Comparison of ENCODE assay signal across 23 cellular contexts in the genomic region with DNA sequence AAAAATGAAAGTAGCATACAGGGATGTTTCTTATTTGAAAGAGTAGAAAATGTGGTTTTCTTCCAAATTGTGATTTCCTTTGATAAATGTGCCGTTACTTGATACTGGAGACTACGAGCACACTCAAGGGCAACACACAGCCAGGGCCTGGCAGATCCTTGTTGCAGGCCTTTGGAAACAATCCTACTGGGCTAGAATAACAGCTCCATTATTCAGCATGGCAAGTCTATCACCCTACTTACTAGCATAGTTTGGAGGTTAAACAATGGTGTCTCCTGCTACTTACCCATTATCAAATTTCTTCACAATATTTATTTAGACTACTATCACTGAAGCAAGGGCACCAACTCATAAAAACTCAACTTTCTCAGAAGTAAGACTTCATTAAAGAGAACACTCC.
A peak's percentile ranks its signal among the peaks of the same experiment; 100 is the strongest.
DNase-seq lines count a peak whose midpoint lies in the region; ATAC-seq, FAIRE-seq and TF ChIP-seq lines count a peak whose summit lies in the region.
"Had no signal": no experiment of that assay in that cellular context is flagged by ENCODE, and none has a peak within 500 bp of the region (broad histone marks: within the 10 kb centered on the region; RNA-seq: fewer than 3 reads in every experiment).

No MANE protein-coding gene starts in this region.

- no peaks in the 10 kb centered on the region for H3K9me2 ChIP-seq in GM23338 (ENCODE audit: insufficient read depth)

- H3K9me3 ChIP-seq in adrenal gland (replicated peaks in 1 of 3) (no peaks in the 10 kb centered on the region), HepG2 (ENCODE audit: low read length) (no peaks in the 10 kb centered on the region)
- H3K9me3 ChIP-seq: colonic mucosa, right atrium auricular region had no signal

- 0 out of 3 replicates have a peak, but pooled peaks cover 9% of the 10 kb centered on the region for H3K9me3 Mint-ChIP-seq in GM23338
- H3K9me3 Mint-ChIP-seq in progenitor cell of endocrine pancreas (ENCODE audit: low read depth), result no peaks in the 10 kb centered on the region
- peaks cover 0 to 3% of the 10 kb centered on the region in 2 donors for H3K9me3 Mint-ChIP-seq in activated naive CD4-positive, alpha-beta T cell treated with anti-CD3 and anti-CD28 coated beads, Interleukin-2, amount 50 U/mL, for 72 hours
- H3K9me3 Mint-ChIP-seq: activated CD8-positive, alpha-beta T cell treated with anti-CD3 and anti-CD28 coated beads for 36 hours had no signal

- H3K36me3 ChIP-seq in GM23338 (ENCODE audit: insufficient read depth) (no peaks in the 10 kb centered on the region), adrenal gland (replicated peaks in 1 of 2) (no peaks in the 10 kb centered on the region), HepG2 (replicated peaks in 1 of 2; ENCODE audit: control insufficient read depth in 1 of 2, insufficient read depth in 2 of 2, low read length in 2 of 2) (no peaks in the 10 kb centered on the region)
- H3K36me3 ChIP-seq: colonic mucosa, right atrium auricular region had no signal

- H3K9ac ChIP-seq in HepG2 (ENCODE audit: insufficient read depth, low read depth, low read length), result no peak overlapping the region
- H3K9ac ChIP-seq: GM23248 had no signal

- H3K27ac Mint-ChIP-seq in GM23338 (no peak overlapping the region), progenitor cell of endocrine pancreas (peak overlapping the region; percentile 97)
- H3K27ac Mint-ChIP-seq in activated naive CD4-positive, alpha-beta T cell treated with anti-CD3 and anti-CD28 coated beads, Interleukin-2, amount 50 U/mL, for 72 hours, result no peak overlapping the region
- H3K27ac Mint-ChIP-seq: activated CD8-positive, alpha-beta T cell treated with anti-CD3 and anti-CD28 coated beads for 36 hours; activated naive CD8-positive, alpha-beta T cell had no signal

- 32 to 67% (median 45%) methylated on average over 2 of the region's 2 CpGs for WGBS in adrenal gland, 4 donors
- 51% methylated on average over 2 of the region's 2 CpGs for WGBS in HepG2 (ENCODE audit: low lambda C conversion rate)

- TF ChIP-seq EP300 in HepG2 (IDR thresholded peaks at IDR 0.05; ENCODE audit: low read depth in 2 of 2, low read length in 2 of 2) (no peak), HepG2 (CRISPR knock-in tag; IDR thresholded peaks at IDR 0.05; ENCODE audit: borderline replicate concordance) (no peak)

- H4K20me1 ChIP-seq in GM23338 (replicated peaks; ENCODE audit: insufficient read depth), result no peaks in the 10 kb centered on the region
- H4K20me1 ChIP-seq in HepG2 (ENCODE audit: insufficient read depth, low read length), result no peaks in the 10 kb centered on the region

- CTCF ChIA-PET in HepG2 (lab: Yijun Ruan, JAX; ENCODE audit: low intra/inter-chr PET ratio, low total read pairs), result no interaction called here

- POLR2A ChIA-PET in HepG2 (lab: Yijun Ruan, JAX), result no interaction called here

- in situ Hi-C loops in HepG2 (cut with HindIII; ENCODE audit: extremely low pct_ligation_motif_present, low pct_unique_long_range_greater_than_20kb), result no loop called here

- H3K4me1 ChIP-seq in GM23338 (ENCODE audit: insufficient read depth) (peaks cover 29% of the 10 kb centered on the region), adrenal gland (replicated peaks in 1 of 2) (peaks cover 7 to 22% of the 10 kb centered on the region in 2 donors), HepG2 (ENCODE audit: insufficient read depth, low read length) (peaks cover 26% of the 10 kb centered on the region)
- H3K4me1 ChIP-seq: colonic mucosa had no signal

- H3K27me3 Mint-ChIP-seq in GM23338 (ENCODE audit: insufficient read depth, low read depth, poor library complexity) (peaks cover 6% of the 10 kb centered on the region), progenitor cell of endocrine pancreas (no peaks in the 10 kb centered on the region)
- H3K27me3 Mint-ChIP-seq: activated CD8-positive, alpha-beta T cell treated with anti-CD3 and anti-CD28 coated beads for 36 hours; activated naive CD8-positive, alpha-beta T cell had no signal

- H3K4me3 Mint-ChIP-seq in GM23338, result no peak overlapping the region
- H3K4me3 Mint-ChIP-seq in progenitor cell of endocrine pancreas (ENCODE audit: low read depth), result peak overlapping the region; percentile 34
- H3K4me3 Mint-ChIP-seq: activated CD8-positive, alpha-beta T cell treated with anti-CD3 and anti-CD28 coated beads for 36 hours; activated naive CD8-positive, alpha-beta T cell had no signal

- H3K27ac ChIP-seq in GM23338 (ENCODE audit: low read depth), result no peak overlapping the region
- H3K27ac ChIP-seq in adrenal gland, result no peak overlapping the region
- no peak overlapping the region for H3K27ac ChIP-seq in HepG2 (ENCODE audit: extremely low read length, insufficient read depth, low read length)
- H3K27ac ChIP-seq: GM23248 had no signal

- H2AFZ ChIP-seq in GM23338 (no peak overlapping the region), HepG2 (ENCODE audit: low read length) (no peak overlapping the region)
- H2AFZ ChIP-seq: GM23248 had no signal

- H3K4me2 ChIP-seq in GM23338, result no peak overlapping the region
- H3K4me2 ChIP-seq in HepG2 (ENCODE audit: low read depth, low read length), result peak overlapping the region; percentile 78

- no peak for TF ChIP-seq RAD21 in HepG2 (CRISPR knock-in tag; IDR thresholded peaks at IDR 0.05)

- intact Hi-C loops in adrenal gland (cut with DNase I) (no loop called here), HepG2 (cut with micrococcal nuclease; ENCODE audit: unreplicated experiment) (no loop called here)

- BruUV-seq in HepG2 (replicated peaks; lab: Mats Ljungman, UMichigan), result no TSS peak

- H3K4me3 ChIP-seq in GM23338, result no peak overlapping the region
- no peak overlapping the region for H3K4me3 ChIP-seq in adrenal gland
- peak overlapping the region in 2 of 3 experiments; percentile 52 to 66; a peak in 3 of 6 replicates for H3K4me3 ChIP-seq in HepG2 (replicated peaks in 1 of 3; ENCODE audit: insufficient read depth in 1 of 3, low read depth in 2 of 3, low read length in 3 of 3)
- H3K4me3 ChIP-seq: GM23248, right atrium auricular region had no signal

- ATAC-seq in GM23338, result peak; percentile 64
- ATAC-seq in HepG2, result no peak
- no peak for ATAC-seq in activated naive CD4-positive, alpha-beta T cell treated with anti-CD3 and anti-CD28 coated beads, Interleukin-2, amount 50 U/mL, for 72 hours
- ATAC-seq in omental fat pad (ENCODE audit: low FRiP score), result no peak
- ATAC-seq: activated CD8-positive, alpha-beta T cell treated with anti-CD3 and anti-CD28 coated beads for 36 hours had no signal

- H3K4me1 Mint-ChIP-seq in GM23338, result peaks cover 31% of the 10 kb centered on the region
- H3K4me1 Mint-ChIP-seq in progenitor cell of endocrine pancreas (ENCODE audit: low read depth), result peaks cover 38% of the 10 kb centered on the region

- H3K27me3 ChIP-seq in GM23338 (ENCODE audit: insufficient read depth) (no peaks in the 10 kb centered on the region), adrenal gland (no peaks in the 10 kb centered on the region), HepG2 (ENCODE audit: control insufficient read depth in 1 of 2, insufficient read depth in 2 of 2, low read length in 2 of 2) (no peaks in the 10 kb centered on the region)
- H3K27me3 ChIP-seq: colonic mucosa, right atrium auricular region had no signal

- no peak for FAIRE-seq in HepG2 (lab: Jason Lieb, UNC)
- FAIRE-seq: keratinocyte had no signal

- TF ChIP-seq POLR2A in adrenal gland (IDR thresholded peaks at IDR 0.05), result no peak
- TF ChIP-seq POLR2A in HepG2 (IDR thresholded peaks at IDR 0.05; ENCODE audit: insufficient read depth in 1 of 2, low read depth in 2 of 2, low read length in 2 of 2), result no peak

- TF ChIP-seq CTCF in GM23338 (conservative IDR thresholded peaks at IDR 0.05; ENCODE audit: low read depth in 2 of 2) (no peak), adrenal gland (IDR thresholded peaks at IDR 0.05) (no peak), HepG2 (CRISPR knock-in tag; IDR thresholded peaks at IDR 0.05) (no peak), progenitor cell of endocrine pancreas (IDR thresholded peaks at IDR 0.05; ENCODE audit: unreplicated experiment) (no peak), omental fat pad (IDR thresholded peaks at IDR 0.05) (no peak)

- H3K36me3 Mint-ChIP-seq in GM23338 (ENCODE audit: low read depth) (peaks cover 16% of the 10 kb centered on the region), progenitor cell of endocrine pancreas (ENCODE audit: insufficient read depth) (no peaks in the 10 kb centered on the region)
- H3K36me3 Mint-ChIP-seq in activated naive CD4-positive, alpha-beta T cell treated with anti-CD3 and anti-CD28 coated beads, Interleukin-2, amount 50 U/mL, for 72 hours, result no peaks in the 10 kb centered on the region
- H3K36me3 Mint-ChIP-seq: activated naive CD8-positive, alpha-beta T cell had no signal

- peaks cover 12% of the 10 kb centered on the region for H3F3A ChIP-seq in GM23338 (replicated peaks; ENCODE audit: low read depth)

- DNase-seq in GM23338 (ENCODE audit: low spot score) (no peak), adrenal gland (peak in 5 of 7 donors; percentile 25 to 67 (median 47)), HepG2 (ENCODE audit: low spot score) (no peak), progenitor cell of endocrine pancreas (ENCODE audit: low spot score, unreplicated experiment) (no peak), NOMO-1 treated with dmso at 0.1 percent for 144 hours (lab: John Stamatoyannopoulos, UW; ENCODE audit: unreplicated experiment) (no peak), activated gamma-delta T cell (lab: John Stamatoyannopoulos, UW) (no peak), omental fat pad (ENCODE audit: low spot score) (no peak)
- no peak for DNase-seq in activated naive CD4-positive, alpha-beta T cell treated with anti-CD3 and anti-CD28 coated beads, Interleukin-2, amount 50 U/mL, for 72 hours (ENCODE audit: low spot score in 2 of 2)
- DNase-seq: activated CD4-positive, CD25-positive, alpha-beta regulatory T cell; activated CD8-positive, alpha-beta T cell treated with anti-CD3 and anti-CD28 coated beads for 36 hours; activated T-cell treated with anti-CD3 and anti-CD28 coated beads, Interleukin-2, amount 50 U/mL, for 48 hours; colonic mucosa; COR-L47; GM23248; mammary epithelial cell; NCI-H1048; NCI-H2029 treated with DMSO at 0.1 percent for 48 hours; OCI-M1; SHP77 treated with DMSO at 0.1 percent for 48 hours; T-helper 2 cell had no signal

- no peaks in the 10 kb centered on the region for H3K79me2 ChIP-seq in GM23338 (replicated peaks; ENCODE audit: insufficient read depth)
- H3K79me2 ChIP-seq in HepG2 (ENCODE audit: insufficient read depth, low read length), result no peaks in the 10 kb centered on the region

TF ChIP-seq in HepG2, 621 proteins besides CTCF, POLR2A, EP300 and RAD21 (continues in another document):
- TF ChIP-seq BCL6 (CRISPR knock-in tag; IDR thresholded peaks at IDR 0.05) (no peak), ZNF235 (CRISPR knock-in tag; IDR thresholded peaks at IDR 0.05; ENCODE audit: borderline replicate concordance) (no peak), ZNF550 (CRISPR knock-in tag; IDR thresholded peaks at IDR 0.05; ENCODE audit: borderline replicate concordance) (no peak), ZNF441 (CRISPR knock-in tag; IDR thresholded peaks at IDR 0.05; ENCODE audit: borderline replicate concordance) (no peak), HDAC6 (IDR thresholded peaks at IDR 0.05; ENCODE audit: low read depth, low read length) (no peak), MEF2D (CRISPR knock-in tag; IDR thresholded peaks at IDR 0.05) (no peak), ZNF207 (IDR thresholded peaks at IDR 0.05; ENCODE audit: borderline replicate concordance) (no peak), MAF1 (CRISPR knock-in tag; IDR thresholded peaks at IDR 0.05; ENCODE audit: borderline replicate concordance) (no peak)

Comparison
In these comparisons a context has a peak if more than half of its experiments do, and no peak if none do; other contexts are left out.
1. DNase-seq: peak in adrenal gland (5 of 7); none in GM23338 (single experiment), HepG2 (single experiment), progenitor cell of endocrine pancreas (single experiment), NOMO-1 treated with dmso at 0.1 percent for 144 hours (single experiment), activated naive CD4-positive, alpha-beta T cell treated with anti-CD3 and anti-CD28 coated beads, Interleukin-2, amount 50 U/mL, for 72 hours (0 of 2), activated gamma-delta T cell (single experiment) and omental fat pad (single experiment).
2. H3K4me3 ChIP-seq: peak in HepG2 (2 of 3); none in GM23338 (single experiment) and adrenal gland (0 of 4).